In genomic region chr1:26938004-26938658, GRCh38 we compare ENCODE assay signal across 26 cellular contexts. TPM values are rescaled to one million over a fixed set of nuclear protein-coding genes. Genes with fewer than 3 reads are reported as not detected.
DNase-seq lines count a peak whose midpoint lies in the region; ATAC-seq, FAIRE-seq and TF ChIP-seq lines count a peak whose summit lies in the region.
"Had no signal": no experiment of that assay in that cellular context is flagged by ENCODE, and none has a peak within 500 bp of the region (broad histone marks: within the 10 kb centered on the region; RNA-seq: fewer than 3 reads in every experiment).

No MANE protein-coding gene starts in this region.

- H3K9me3 Mint-ChIP-seq in CD4-positive, CD25-positive, alpha-beta regulatory T cell, result no peaks in the 10 kb centered on the region
- H3K9me3 Mint-ChIP-seq in endodermal cell, result peaks cover 1% of the 10 kb centered on the region
- H3K9me3 Mint-ChIP-seq: CD8-positive, alpha-beta T cell; nephron had no signal

- no peaks in the 10 kb centered on the region for H3K27me3 ChIP-seq in CD4-positive, CD25-positive, alpha-beta regulatory T cell (ENCODE audit: control insufficient read depth, insufficient read depth, low read length)
- no peaks in the 10 kb centered on the region for H3K27me3 ChIP-seq in endodermal cell (ENCODE audit: control insufficient read depth, insufficient read depth, low read length, poor library complexity, severe bottlenecking)
- H3K27me3 ChIP-seq in HepG2 (ENCODE audit: control insufficient read depth in 1 of 2, insufficient read depth in 2 of 2, low read length in 2 of 2), result no peaks in the 10 kb centered on the region
- H3K27me3 ChIP-seq: stomach had no signal

- peak; percentile 25 to 51; a peak in 2 of 4 replicates for TF ChIP-seq POLR2A in HepG2 (IDR thresholded peaks at IDR 0.05; ENCODE audit: insufficient read depth in 1 of 2, low read depth in 2 of 2, low read length in 2 of 2)

- no peak overlapping the region for H3K9ac ChIP-seq in endodermal cell (ENCODE audit: extremely low read depth, low read length, poor library complexity, severe bottlenecking)
- peak overlapping the region; percentile 55 for H3K9ac ChIP-seq in HepG2 (ENCODE audit: insufficient read depth, low read depth, low read length)

- H3K27ac ChIP-seq in CD4-positive, CD25-positive, alpha-beta regulatory T cell (ENCODE audit: insufficient read depth, low read length, poor library complexity, severe bottlenecking), result no peak overlapping the region
- no peak overlapping the region for H3K27ac ChIP-seq in endodermal cell (ENCODE audit: low read depth, low read length)
- peak overlapping the region; percentile 84 for H3K27ac ChIP-seq in HepG2 (ENCODE audit: extremely low read length, insufficient read depth, low read length)
- H3K27ac ChIP-seq: epithelial cell of prostate had no signal

- in situ Hi-C loops in HepG2 (cut with HindIII; ENCODE audit: extremely low pct_ligation_motif_present, low pct_unique_long_range_greater_than_20kb), result no loop called here

- H3K4me3 Mint-ChIP-seq in CD4-positive, CD25-positive, alpha-beta regulatory T cell, result no peak overlapping the region
- H3K4me3 Mint-ChIP-seq in endodermal cell, result no peak overlapping the region
- H3K4me3 Mint-ChIP-seq: CD8-positive, alpha-beta T cell; nephron had no signal

- no TSS peak for BruUV-seq in HepG2 (replicated peaks; lab: Mats Ljungman, UMichigan)

- no peak for TF ChIP-seq CTCF in endodermal cell (conservative IDR thresholded peaks at IDR 0.05)
- TF ChIP-seq CTCF in HepG2 (CRISPR knock-in tag; IDR thresholded peaks at IDR 0.05), result peak; percentile 48

- peaks cover 33% of the 10 kb centered on the region for H3K36me3 ChIP-seq in CD4-positive, CD25-positive, alpha-beta regulatory T cell (ENCODE audit: control insufficient read depth, insufficient read depth, low read length)
- H3K36me3 ChIP-seq in endodermal cell (ENCODE audit: control insufficient read depth, insufficient read depth, low read length) (peaks cover 71% of the 10 kb centered on the region), HepG2 (replicated peaks in 1 of 2; ENCODE audit: control insufficient read depth in 1 of 2, insufficient read depth in 2 of 2, low read length in 2 of 2) (peaks cover 23 to 58% of the 10 kb centered on the region in 2 experiments; a peak in 4 of 5 replicates)

- peaks cover 0 to 8% (median 3%) of the 10 kb centered on the region in 4 donors for H3K4me1 Mint-ChIP-seq in CD4-positive, CD25-positive, alpha-beta regulatory T cell
- H3K4me1 Mint-ChIP-seq in endodermal cell, result peaks cover 9% of the 10 kb centered on the region
- H3K4me1 Mint-ChIP-seq: nephron had no signal

- H3K4me2 ChIP-seq in HepG2 (ENCODE audit: low read depth, low read length), result peak overlapping the region; percentile 53

- H3K4me1 ChIP-seq in CD4-positive, CD25-positive, alpha-beta regulatory T cell (ENCODE audit: control insufficient read depth, insufficient read depth, low read length, poor library complexity, severe bottlenecking), result no peaks in the 10 kb centered on the region
- H3K4me1 ChIP-seq in endodermal cell (ENCODE audit: control insufficient read depth, insufficient read depth, low read length) (peaks cover 9% of the 10 kb centered on the region), HepG2 (ENCODE audit: insufficient read depth, low read length) (peaks cover 51% of the 10 kb centered on the region)

- TF ChIP-seq EP300 in HepG2 (IDR thresholded peaks at IDR 0.05; ENCODE audit: low read depth in 2 of 2, low read length in 2 of 2), result peak in 1 of 2 experiments; percentile 88; a peak in 2 of 4 replicates
- TF ChIP-seq EP300 in HepG2 (CRISPR knock-in tag; IDR thresholded peaks at IDR 0.05; ENCODE audit: borderline replicate concordance), result peak; percentile 84; the same call in 1 of the 2 replicates

- WGBS in endodermal cell (ENCODE audit: insufficient coverage in 1 of 2, insufficient read length in 1 of 2), 2 experiments, result 93% methylated on average over 4 of the region's 4 CpGs; no CpG with 5 or more reads in 1 of the 2 experiments
- 43% methylated on average over 3 of the region's 4 CpGs for WGBS in HepG2 (ENCODE audit: low lambda C conversion rate)

- no peak overlapping the region for H2AFZ ChIP-seq in HepG2 (ENCODE audit: low read length)

- TF ChIP-seq RAD21 in HepG2 (CRISPR knock-in tag; IDR thresholded peaks at IDR 0.05), result no peak; the same call in 1 of the 2 replicates

- no peaks in the 10 kb centered on the region for H4K20me1 ChIP-seq in HepG2 (ENCODE audit: insufficient read depth, low read length)

- ATAC-seq in CD4-positive, CD25-positive, alpha-beta regulatory T cell (ENCODE audit: low read depth in 2 of 2), result no peak
- ATAC-seq in HepG2, result peak; percentile 97
- ATAC-seq: CD8-positive, alpha-beta T cell had no signal

- no peaks in the 10 kb centered on the region for H3K9me3 ChIP-seq in CD4-positive, CD25-positive, alpha-beta regulatory T cell (ENCODE audit: control insufficient read depth in 2 of 2, low read length in 2 of 2)
- no peaks in the 10 kb centered on the region for H3K9me3 ChIP-seq in endodermal cell (ENCODE audit: control insufficient read depth, low read length)
- H3K9me3 ChIP-seq in HepG2 (ENCODE audit: low read length), result no peaks in the 10 kb centered on the region
- H3K9me3 ChIP-seq: stomach had no signal

- intact Hi-C loops in HepG2 (cut with micrococcal nuclease; ENCODE audit: unreplicated experiment), result loop anchor here (1.0 to 5.0 kb wide), 3 partner anchors 23 to 59 kb away; partner anchors contain the start of gene GPATCH3

- CTCF ChIA-PET in HepG2 (lab: Yijun Ruan, JAX; ENCODE audit: low intra/inter-chr PET ratio, low total read pairs), result interaction anchor here (0.8 kb wide), 1 partner anchor 24 kb away, joined by 3 read pairs; the partner anchor contains the start of gene NR0B2

- no peak for DNase-seq in CD4-positive, CD25-positive, alpha-beta regulatory T cell
- DNase-seq in OCI-M1 (lab: John Stamatoyannopoulos, UW) (peak; percentile 8), endodermal cell (no peak), HepG2 (ENCODE audit: low spot score) (peak; percentile 98), DMS153 (lab: John Stamatoyannopoulos, UW) (no peak), NCI-H446 (lab: John Stamatoyannopoulos, UW) (no peak)
- no peak for DNase-seq in activated CD4-positive, alpha-beta T cell treated with anti-CD3 and anti-CD28 coated beads for 1 hour
- no peak for DNase-seq in central memory CD4-positive, alpha-beta T cell
- DNase-seq: activated CD4-positive, alpha-beta T cell treated with anti-CD3 and anti-CD28 coated beads for 4 hours; caudate nucleus; CD8-positive, alpha-beta T cell; foreskin melanocyte; HCEC 1CT; Kasumi-1; kidney glomerular epithelial cell; midbrain; NCI-H1417; NCI-H2107; NCI-H510A; small intestine; stimulated activated CD4-positive, alpha-beta T cell treated with anti-CD3 and anti-CD28 coated beads, Interleukin-2, amount 100 ng/mL, for 48 hours; stomach; trophoblast cell had no signal

- H3K27me3 Mint-ChIP-seq in CD4-positive, CD25-positive, alpha-beta regulatory T cell, result no peaks in the 10 kb centered on the region
- no peaks in the 10 kb centered on the region for H3K27me3 Mint-ChIP-seq in endodermal cell (ENCODE audit: insufficient read depth)

- H3K79me2 ChIP-seq in HepG2 (ENCODE audit: insufficient read depth, low read length), result peaks cover 31% of the 10 kb centered on the region

- POLR2A ChIA-PET in HepG2 (lab: Yijun Ruan, JAX), result interaction anchor here (0.7 to 12.9 kb wide), 24 partner anchors 9 to 105 kb away, joined by 3 to 371 read pairs (median 9); partner anchors contain the start of genes GPATCH3, GPN2, KDF1 and NR0B2

- peak; percentile 100 for FAIRE-seq in HepG2 (lab: Jason Lieb, UNC)
- FAIRE-seq: GM12892, small intestine had no signal

- H3K4me3 ChIP-seq in CD4-positive, CD25-positive, alpha-beta regulatory T cell (ENCODE audit: low read depth, low read length), result no peak overlapping the region
- no peak overlapping the region for H3K4me3 ChIP-seq in endodermal cell (ENCODE audit: low read length)
- peak overlapping the region in 1 of 3 experiments; percentile 19; a peak in 2 of 6 replicates for H3K4me3 ChIP-seq in HepG2 (replicated peaks in 1 of 3; ENCODE audit: insufficient read depth in 1 of 3, low read depth in 2 of 3, low read length in 3 of 3)
- H3K4me3 ChIP-seq: stomach had no signal

- H3K36me3 Mint-ChIP-seq in CD4-positive, CD25-positive, alpha-beta regulatory T cell, result peaks cover 24% of the 10 kb centered on the region
- H3K36me3 Mint-ChIP-seq in endodermal cell (ENCODE audit: low read depth), result peaks cover 59% of the 10 kb centered on the region

- H3K27ac Mint-ChIP-seq in CD4-positive, CD25-positive, alpha-beta regulatory T cell, result peak overlapping the region in 2 of 3 donors; percentile 9 to 23
- H3K27ac Mint-ChIP-seq in endodermal cell, result peak overlapping the region; percentile 53
- H3K27ac Mint-ChIP-seq: CD8-positive, alpha-beta T cell had no signal

RNA-seq across cellular contexts. Expression of gene NUDC, which starts 16.6 kb away (rescaled TPM):
- total RNA-seq in CD4-positive, CD25-positive, alpha-beta regulatory T cell, result 41.2 TPM
- 10 to 100 TPM; 75.0 to 93.4 (median 84.8) TPM for polyA plus RNA-seq in CD4-positive, CD25-positive, alpha-beta regulatory T cell
- 100 to 1,000 TPM; 103 to 120 TPM for total RNA-seq in endodermal cell
- 84.1 TPM for polyA plus RNA-seq in endodermal cell (2013, experiment 1 of 2)
- 80.0 TPM for polyA plus RNA-seq in endodermal cell (2013, experiment 2 of 2)
- total RNA-seq in HepG2 (2016; rRNA removed; fragmentation: Illumina TruSeq; extraction: Trizol), result 104 and 126 TPM in 2 replicates
- 35.7 TPM in 2 replicates for total RNA-seq in HepG2 (2016; cell fraction: cytosol; rRNA removed; fragmentation: Illumina TruSeq; extraction: Trizol; ENCODE audit: low read depth)
- total RNA-seq in HepG2 (2016; cell fraction: insoluble cytoplasmic fraction; rRNA removed; fragmentation: Illumina TruSeq; extraction: Trizol), result 105 and 106 TPM in 2 replicates
- total RNA-seq in HepG2 (2016; cell fraction: membrane; rRNA removed; fragmentation: Illumina TruSeq; extraction: Trizol), result 36.4 and 37.7 TPM in 2 replicates
- 45.3 and 49.3 TPM in 2 replicates for total RNA-seq in HepG2 (2016; cell fraction: nucleus; rRNA removed; fragmentation: Illumina TruSeq; extraction: Trizol)
- polyA plus RNA-seq in HepG2 (2011; rRNA removed), result 34.7 and 41.0 TPM in 2 replicates
- polyA plus RNA-seq in HepG2 (2011; cell fraction: cytosol; rRNA removed), result 35.9 and 39.4 TPM in 2 replicates
- 28.6 and 31.4 TPM in 2 replicates for polyA plus RNA-seq in HepG2 (2011; cell fraction: nucleus; rRNA removed)
- 88.2 and 90.3 TPM in 2 replicates for polyA plus RNA-seq in HepG2 (2012)
- polyA plus RNA-seq in HepG2 (2016; cell fraction: cytosol; fragmentation: Illumina TruSeq; extraction: Trizol; ENCODE audit: low read depth), result 25.8 and 26.9 TPM in 2 replicates
- 192 and 219 TPM in 2 replicates for polyA plus RNA-seq in HepG2 (2016; cell fraction: insoluble cytoplasmic fraction; fragmentation: Illumina TruSeq; extraction: Trizol; ENCODE audit: low read depth)
- polyA plus RNA-seq in HepG2 (2016; cell fraction: membrane; fragmentation: Illumina TruSeq; extraction: Trizol; ENCODE audit: low read depth), result 34.2 and 35.5 TPM in 2 replicates
- 129 and 135 TPM in 2 replicates for polyA plus RNA-seq in HepG2 (2016; cell fraction: nucleus; fragmentation: Illumina TruSeq; extraction: Trizol; ENCODE audit: insufficient read depth, low read depth)
- polyA minus RNA-seq in HepG2 (2011; rRNA and poly(A)+ RNA removed; ENCODE audit: low replicate concordance), result 24.1 and 33.6 TPM in 2 replicates
- polyA minus RNA-seq in HepG2 (2011; cell fraction: cytosol; rRNA and poly(A)+ RNA removed), result 34.1 and 35.1 TPM in 2 replicates
- polyA minus RNA-seq in HepG2 (2011; cell fraction: nucleus; rRNA and poly(A)+ RNA removed), result 20.3 and 24.9 TPM in 2 replicates

RNA-seq across cellular contexts. Expression of gene KDF1, which starts 22.1 kb away (rescaled TPM):
- 0.54 TPM for total RNA-seq in CD4-positive, CD25-positive, alpha-beta regulatory T cell
- polyA plus RNA-seq in CD4-positive, CD25-positive, alpha-beta regulatory T cell, result 1 to 10 TPM in 3 of 4 donors, under 1 TPM in 1; 0.91 to 3.9 (median 3.2) TPM
- total RNA-seq in endodermal cell (10 to 100 TPM; 17.2 to 22.7 TPM), HepG2 (2016; rRNA removed; fragmentation: Illumina TruSeq; extraction: Trizol) (1.9 and 2.4 TPM in 2 replicates)
- polyA plus RNA-seq in endodermal cell (2013, experiment 1 of 2), result 3.1 TPM
- polyA plus RNA-seq in endodermal cell (2013, experiment 2 of 2), result 2.4 TPM
- 0.61 and 1.1 TPM in 2 replicates for total RNA-seq in HepG2 (2016; cell fraction: cytosol; rRNA removed; fragmentation: Illumina TruSeq; extraction: Trizol; ENCODE audit: low read depth)
- total RNA-seq in HepG2 (2016; cell fraction: insoluble cytoplasmic fraction; rRNA removed; fragmentation: Illumina TruSeq; extraction: Trizol), result 1.6 and 2.1 TPM in 2 replicates
- total RNA-seq in HepG2 (2016; cell fraction: membrane; rRNA removed; fragmentation: Illumina TruSeq; extraction: Trizol), result 2.0 and 2.1 TPM in 2 replicates
- total RNA-seq in HepG2 (2016; cell fraction: nucleus; rRNA removed; fragmentation: Illumina TruSeq; extraction: Trizol), result 0.75 and 1.1 TPM in 2 replicates
- 4.9 and 7.4 TPM in 2 replicates for polyA plus RNA-seq in HepG2 (2011; rRNA removed)
- 4.3 and 6.8 TPM in 2 replicates for polyA plus RNA-seq in HepG2 (2011; cell fraction: cytosol; rRNA removed)
- 5.9 and 7.2 TPM in 2 replicates for polyA plus RNA-seq in HepG2 (2011; cell fraction: nucleus; rRNA removed)
- 4.8 and 6.0 TPM in 2 replicates for polyA plus RNA-seq in HepG2 (2012)
- polyA plus RNA-seq in HepG2 (2016; cell fraction: cytosol; fragmentation: Illumina TruSeq; extraction: Trizol; ENCODE audit: low read depth), result 0.87 and 0.94 TPM in 2 replicates
- polyA plus RNA-seq in HepG2 (2016; cell fraction: insoluble cytoplasmic fraction; fragmentation: Illumina TruSeq; extraction: Trizol; ENCODE audit: low read depth), result 2.0 and 2.7 TPM in 2 replicates
- polyA plus RNA-seq in HepG2 (2016; cell fraction: membrane; fragmentation: Illumina TruSeq; extraction: Trizol; ENCODE audit: low read depth), result 1.6 and 2.0 TPM in 2 replicates
- 2.9 and 3.3 TPM in 2 replicates for polyA plus RNA-seq in HepG2 (2016; cell fraction: nucleus; fragmentation: Illumina TruSeq; extraction: Trizol; ENCODE audit: insufficient read depth, low read depth)
- 12.8 TPM in 1 of 2 replicates, not detected in the other for polyA minus RNA-seq in HepG2 (2011; rRNA and poly(A)+ RNA removed; ENCODE audit: low replicate concordance)
- polyA minus RNA-seq in HepG2 (2011; cell fraction: cytosol; rRNA and poly(A)+ RNA removed), result 4.2 and 4.4 TPM in 2 replicates
- 1.3 and 2.0 TPM in 2 replicates for polyA minus RNA-seq in HepG2 (2011; cell fraction: nucleus; rRNA and poly(A)+ RNA removed)

RNA-seq across cellular contexts. Expression of gene NR0B2, which starts 24.4 kb away (rescaled TPM):
- not detected for total RNA-seq in CD4-positive, CD25-positive, alpha-beta regulatory T cell
- not detected for polyA plus RNA-seq in CD4-positive, CD25-positive, alpha-beta regulatory T cell
- total RNA-seq in endodermal cell (not detected), HepG2 (2016; rRNA removed; fragmentation: Illumina TruSeq; extraction: Trizol) (71.6 and 72.5 TPM in 2 replicates)
- polyA plus RNA-seq in endodermal cell (2013, experiment 1 of 2), result not detected
- not detected for polyA plus RNA-seq in endodermal cell (2013, experiment 2 of 2)
- total RNA-seq in HepG2 (2016; cell fraction: cytosol; rRNA removed; fragmentation: Illumina TruSeq; extraction: Trizol; ENCODE audit: low read depth), result 32.2 and 34.7 TPM in 2 replicates
- total RNA-seq in HepG2 (2016; cell fraction: insoluble cytoplasmic fraction; rRNA removed; fragmentation: Illumina TruSeq; extraction: Trizol), result 72.9 and 77.8 TPM in 2 replicates
- total RNA-seq in HepG2 (2016; cell fraction: membrane; rRNA removed; fragmentation: Illumina TruSeq; extraction: Trizol), result 42.2 and 44.8 TPM in 2 replicates
- 49.1 and 51.4 TPM in 2 replicates for total RNA-seq in HepG2 (2016; cell fraction: nucleus; rRNA removed; fragmentation: Illumina TruSeq; extraction: Trizol)
- 133 and 203 TPM in 2 replicates for polyA plus RNA-seq in HepG2 (2011; rRNA removed)
- 120 and 167 TPM in 2 replicates for polyA plus RNA-seq in HepG2 (2011; cell fraction: cytosol; rRNA removed)
- polyA plus RNA-seq in HepG2 (2011; cell fraction: nucleus; rRNA removed), result 160 and 185 TPM in 2 replicates
- 94.7 and 125 TPM in 2 replicates for polyA plus RNA-seq in HepG2 (2012)
- 14.5 and 14.6 TPM in 2 replicates for polyA plus RNA-seq in HepG2 (2016; cell fraction: cytosol; fragmentation: Illumina TruSeq; extraction: Trizol; ENCODE audit: low read depth)
- polyA plus RNA-seq in HepG2 (2016; cell fraction: insoluble cytoplasmic fraction; fragmentation: Illumina TruSeq; extraction: Trizol; ENCODE audit: low read depth), result 86.2 and 93.6 TPM in 2 replicates
- 17.4 and 19.6 TPM in 2 replicates for polyA plus RNA-seq in HepG2 (2016; cell fraction: membrane; fragmentation: Illumina TruSeq; extraction: Trizol; ENCODE audit: low read depth)
- polyA plus RNA-seq in HepG2 (2016; cell fraction: nucleus; fragmentation: Illumina TruSeq; extraction: Trizol; ENCODE audit: insufficient read depth, low read depth), result 81.0 and 96.9 TPM in 2 replicates
- 0.21 and 413 TPM in 2 replicates for polyA minus RNA-seq in HepG2 (2011; rRNA and poly(A)+ RNA removed; ENCODE audit: low replicate concordance)
- 175 and 182 TPM in 2 replicates for polyA minus RNA-seq in HepG2 (2011; cell fraction: cytosol; rRNA and poly(A)+ RNA removed)
- 42.6 and 49.5 TPM in 2 replicates for polyA minus RNA-seq in HepG2 (2011; cell fraction: nucleus; rRNA and poly(A)+ RNA removed)
- total RNA-seq: CD8-positive, alpha-beta T cell had no signal

RNA-seq across cellular contexts. Expression of gene GPATCH3, which starts 37.9 kb away (rescaled TPM):
- total RNA-seq in CD4-positive, CD25-positive, alpha-beta regulatory T cell, result 26.7 TPM
- polyA plus RNA-seq in CD4-positive, CD25-positive, alpha-beta regulatory T cell, result 10 to 100 TPM; 14.0 to 19.0 (median 17.6) TPM
- total RNA-seq in endodermal cell, result 10 to 100 TPM; 21.3 to 23.2 TPM
- 11.5 TPM for polyA plus RNA-seq in endodermal cell (2013, experiment 1 of 2)
- polyA plus RNA-seq in endodermal cell (2013, experiment 2 of 2), result 11.3 TPM
- 11.0 and 12.5 TPM in 2 replicates for total RNA-seq in HepG2 (2016; rRNA removed; fragmentation: Illumina TruSeq; extraction: Trizol)
- 1.6 and 3.3 TPM in 2 replicates for total RNA-seq in HepG2 (2016; cell fraction: cytosol; rRNA removed; fragmentation: Illumina TruSeq; extraction: Trizol; ENCODE audit: low read depth)
- total RNA-seq in HepG2 (2016; cell fraction: insoluble cytoplasmic fraction; rRNA removed; fragmentation: Illumina TruSeq; extraction: Trizol), result 11.4 and 14.1 TPM in 2 replicates
- total RNA-seq in HepG2 (2016; cell fraction: membrane; rRNA removed; fragmentation: Illumina TruSeq; extraction: Trizol), result 8.6 and 9.5 TPM in 2 replicates
- total RNA-seq in HepG2 (2016; cell fraction: nucleus; rRNA removed; fragmentation: Illumina TruSeq; extraction: Trizol), result 9.7 and 10.0 TPM in 2 replicates
- polyA plus RNA-seq in HepG2 (2011; rRNA removed), result 6.8 and 8.3 TPM in 2 replicates
- polyA plus RNA-seq in HepG2 (2011; cell fraction: cytosol; rRNA removed), result 5.6 TPM in 2 replicates
- 12.9 and 16.4 TPM in 2 replicates for polyA plus RNA-seq in HepG2 (2011; cell fraction: nucleus; rRNA removed)
- 7.4 and 8.5 TPM in 2 replicates for polyA plus RNA-seq in HepG2 (2012)
- 3.5 and 4.5 TPM in 2 replicates for polyA plus RNA-seq in HepG2 (2016; cell fraction: cytosol; fragmentation: Illumina TruSeq; extraction: Trizol; ENCODE audit: low read depth)
- 12.3 and 14.3 TPM in 2 replicates for polyA plus RNA-seq in HepG2 (2016; cell fraction: insoluble cytoplasmic fraction; fragmentation: Illumina TruSeq; extraction: Trizol; ENCODE audit: low read depth)
- 6.7 and 7.6 TPM in 2 replicates for polyA plus RNA-seq in HepG2 (2016; cell fraction: membrane; fragmentation: Illumina TruSeq; extraction: Trizol; ENCODE audit: low read depth)
- 18.7 and 22.1 TPM in 2 replicates for polyA plus RNA-seq in HepG2 (2016; cell fraction: nucleus; fragmentation: Illumina TruSeq; extraction: Trizol; ENCODE audit: insufficient read depth, low read depth)
- 9.9 and 10.4 TPM in 2 replicates for polyA minus RNA-seq in HepG2 (2011; rRNA and poly(A)+ RNA removed; ENCODE audit: low replicate concordance)
- 4.6 and 4.9 TPM in 2 replicates for polyA minus RNA-seq in HepG2 (2011; cell fraction: cytosol; rRNA and poly(A)+ RNA removed)
- 9.9 and 10.8 TPM in 2 replicates for polyA minus RNA-seq in HepG2 (2011; cell fraction: nucleus; rRNA and poly(A)+ RNA removed)

RNA-seq across cellular contexts. Expression of gene GPN2, which starts 48.0 kb away (rescaled TPM):
- 45.5 TPM for total RNA-seq in CD4-positive, CD25-positive, alpha-beta regulatory T cell
- 10 to 100 TPM; 12.1 to 32.1 (median 20.5) TPM for polyA plus RNA-seq in CD4-positive, CD25-positive, alpha-beta regulatory T cell
- total RNA-seq in endodermal cell (10 to 100 TPM; 32.6 to 38.5 TPM), HepG2 (2016; rRNA removed; fragmentation: Illumina TruSeq; extraction: Trizol) (19.3 and 22.9 TPM in 2 replicates)
- polyA plus RNA-seq in endodermal cell (2013, experiment 1 of 2), result 24.5 TPM
- polyA plus RNA-seq in endodermal cell (2013, experiment 2 of 2), result 21.1 TPM
- 1.8 and 2.5 TPM in 2 replicates for total RNA-seq in HepG2 (2016; cell fraction: cytosol; rRNA removed; fragmentation: Illumina TruSeq; extraction: Trizol; ENCODE audit: low read depth)
- 20.8 and 22.5 TPM in 2 replicates for total RNA-seq in HepG2 (2016; cell fraction: insoluble cytoplasmic fraction; rRNA removed; fragmentation: Illumina TruSeq; extraction: Trizol)
- 4.7 and 7.3 TPM in 2 replicates for total RNA-seq in HepG2 (2016; cell fraction: membrane; rRNA removed; fragmentation: Illumina TruSeq; extraction: Trizol)
- 10.8 and 13.7 TPM in 2 replicates for total RNA-seq in HepG2 (2016; cell fraction: nucleus; rRNA removed; fragmentation: Illumina TruSeq; extraction: Trizol)
- polyA plus RNA-seq in HepG2 (2011; rRNA removed), result 38.9 and 41.8 TPM in 2 replicates
- polyA plus RNA-seq in HepG2 (2011; cell fraction: cytosol; rRNA removed), result 16.3 and 25.9 TPM in 2 replicates
- polyA plus RNA-seq in HepG2 (2011; cell fraction: nucleus; rRNA removed), result 29.9 and 35.0 TPM in 2 replicates
- polyA plus RNA-seq in HepG2 (2012), result 14.4 and 15.5 TPM in 2 replicates
- polyA plus RNA-seq in HepG2 (2016; cell fraction: cytosol; fragmentation: Illumina TruSeq; extraction: Trizol; ENCODE audit: low read depth), result 4.8 and 5.2 TPM in 2 replicates
- 31.8 and 35.9 TPM in 2 replicates for polyA plus RNA-seq in HepG2 (2016; cell fraction: insoluble cytoplasmic fraction; fragmentation: Illumina TruSeq; extraction: Trizol; ENCODE audit: low read depth)
- 8.5 and 9.5 TPM in 2 replicates for polyA plus RNA-seq in HepG2 (2016; cell fraction: membrane; fragmentation: Illumina TruSeq; extraction: Trizol; ENCODE audit: low read depth)
- polyA plus RNA-seq in HepG2 (2016; cell fraction: nucleus; fragmentation: Illumina TruSeq; extraction: Trizol; ENCODE audit: insufficient read depth, low read depth), result 31.5 and 47.0 TPM in 2 replicates
- 46.8 and 68.0 TPM in 2 replicates for polyA minus RNA-seq in HepG2 (2011; rRNA and poly(A)+ RNA removed; ENCODE audit: low replicate concordance)
- polyA minus RNA-seq in HepG2 (2011; cell fraction: cytosol; rRNA and poly(A)+ RNA removed), result 18.6 and 24.9 TPM in 2 replicates
- 11.1 and 15.8 TPM in 2 replicates for polyA minus RNA-seq in HepG2 (2011; cell fraction: nucleus; rRNA and poly(A)+ RNA removed)

Comparison
In these comparisons a context has a peak if more than half of its experiments do, and no peak if none do; other contexts are left out.
1. DNase-seq: peak in OCI-M1 (single experiment) and HepG2 (single experiment); none in CD4-positive, CD25-positive, alpha-beta regulatory T cell (0 of 3), endodermal cell (single experiment), activated CD4-positive, alpha-beta T cell treated with anti-CD3 and anti-CD28 coated beads for 1 hour (single experiment), central memory CD4-positive, alpha-beta T cell (single experiment), DMS153 (single experiment) and NCI-H446 (0 of 2).
2. RNA of gene NR0B2, which starts 24.4 kb away (total RNA-seq): 32.2 to 77.8 TPM in HepG2; not detected in CD4-positive, CD25-positive, alpha-beta regulatory T cell (single experiment) and not detected in endodermal cell; every median in the first group is over 10 times any median in the second.